11 cellular contexts compared by ENCODE assay signal in the genomic region with DNA sequence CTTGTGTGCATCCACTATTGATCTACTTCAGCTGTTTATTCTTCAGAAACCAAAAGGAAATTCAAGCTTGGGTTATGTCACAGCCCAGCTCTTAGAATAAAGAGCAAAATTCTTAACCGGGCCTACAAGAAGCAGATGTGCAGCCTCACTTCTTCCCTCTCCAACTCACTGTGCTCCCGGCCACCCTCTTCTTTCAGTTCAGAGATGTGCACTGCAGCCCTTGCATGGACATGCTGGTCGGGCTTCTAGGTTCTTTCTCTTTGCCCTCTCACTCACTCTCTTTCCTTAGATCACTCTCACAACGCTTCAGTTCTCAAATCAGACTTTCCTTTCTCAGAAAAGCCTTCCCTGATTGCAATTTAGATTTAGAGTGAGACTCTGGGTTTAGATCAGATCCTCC.
DNase-seq lines count a peak whose midpoint lies in the region; ATAC-seq and TF ChIP-seq lines count a peak whose summit lies in the region.
"Had no signal": no experiment of that assay in that cellular context is flagged by ENCODE, and none has a peak within 500 bp of the region (broad histone marks: within the 10 kb centered on the region; RNA-seq: fewer than 3 reads in every experiment).

No MANE protein-coding gene starts in this region.

- TF ChIP-seq POLR2A in esophagus squamous epithelium (IDR thresholded peaks at IDR 0.05) = no peak

- 0 out of 2 replicates have a peak, but pooled peaks have one; percentile 60 for ATAC-seq in Panc1
- peak; percentile 24 for ATAC-seq in omental fat pad (ENCODE audit: low FRiP score)
- ATAC-seq in HG03378 (IDR thresholded peaks at IDR 0.05; ENCODE audit: unreplicated experiment) = no peak
- ATAC-seq in GM21526 (IDR thresholded peaks at IDR 0.05; ENCODE audit: low FRiP score, unreplicated experiment) = no peak

- H3K36me3 ChIP-seq in Panc1 (ENCODE audit: control insufficient read depth, insufficient read depth, low read length) = no peaks in the 10 kb centered on the region
- H3K36me3 ChIP-seq in esophagus squamous epithelium = no peaks in the 10 kb centered on the region
- H3K36me3 ChIP-seq: SJSA1, upper lobe of left lung had no signal

- CTCF ChIA-PET in Panc1 (lab: Charles Lee) = no interaction called here

- WGBS in esophagus squamous epithelium, 2 donors = 53 to 55% methylated on average over 4 of the region's 4 CpGs

- POLR2A ChIA-PET in Panc1 (lab: Charles Lee) = no interaction called here

- H3K27me3 ChIP-seq in Panc1 (ENCODE audit: control insufficient read depth, insufficient read depth, low read length) (no peaks in the 10 kb centered on the region), dorsolateral prefrontal cortex (no peaks in the 10 kb centered on the region), esophagus squamous epithelium (no peaks in the 10 kb centered on the region)
- H3K27me3 ChIP-seq: SJSA1, upper lobe of left lung had no signal

- no peak overlapping the region for H3K27ac ChIP-seq in Panc1 (ENCODE audit: low read length)
- H3K27ac ChIP-seq in dorsolateral prefrontal cortex = peak overlapping the region in 58 of 59 donors; percentile 21 to 93 (median 80)
- H3K27ac ChIP-seq in esophagus squamous epithelium = peak overlapping the region in 1 of 4 donors; percentile 18
- H3K27ac ChIP-seq: SJSA1 had no signal

- BruUV-seq in Panc1 (replicated peaks; lab: Mats Ljungman, UMichigan) = no TSS peak

- intact Hi-C loops in Panc1 (cut with micrococcal nuclease; ENCODE audit: unreplicated experiment) (no loop called here), dorsolateral prefrontal cortex (cut with DNase I) (loop anchor here in 1 of 2 donors (10.0 kb wide), 1 partner anchor 126 kb away; no protein-coding TSS in a partner anchor), esophagus squamous epithelium (cut with DNase I) (no loop called here)

- H3K4me1 ChIP-seq in Panc1 (ENCODE audit: control insufficient read depth, insufficient read depth, low read length) = no peaks in the 10 kb centered on the region
- no peaks in the 10 kb centered on the region for H3K4me1 ChIP-seq in esophagus squamous epithelium
- H3K4me1 ChIP-seq: SJSA1 had no signal

- TF ChIP-seq CTCF in Panc1 (IDR thresholded peaks at IDR 0.05) = no peak
- TF ChIP-seq CTCF in dorsolateral prefrontal cortex (IDR thresholded peaks at IDR 0.05 in 54 of 56, conservative IDR thresholded peaks at IDR 0.05 in 2 of 56; ENCODE audit: low read depth in 1 of 56, partially characterized antibody in 56 of 56) = no peak
- TF ChIP-seq CTCF in omental fat pad (IDR thresholded peaks at IDR 0.05) = no peak
- TF ChIP-seq CTCF in esophagus squamous epithelium (IDR thresholded peaks at IDR 0.05) = no peak

- no peak overlapping the region for H3K4me3 ChIP-seq in Panc1 (ENCODE audit: low read depth in 2 of 2, low read length in 2 of 2)
- peak overlapping the region in 30 of 59 donors; percentile 3 to 46 (median 24) for H3K4me3 ChIP-seq in dorsolateral prefrontal cortex
- no peak overlapping the region for H3K4me3 ChIP-seq in esophagus squamous epithelium
- H3K4me3 ChIP-seq: SJSA1, upper lobe of left lung had no signal

- in situ Hi-C loops in Panc1 (cut with HindIII; ENCODE audit: low pct_unique_long_range_greater_than_20kb, low sequenced_read_pairs) = no loop called here

- DNase-seq in EL (peak; percentile 39), Panc1 (ENCODE audit: low read depth, low spot score) (no peak), dorsolateral prefrontal cortex (peak in 3 of 10 donors; percentile 22 to 45 (median 32)), omental fat pad (ENCODE audit: low spot score) (no peak), esophagus squamous epithelium (lab: John Stamatoyannopoulos, UW) (no peak), NOMO-1 treated with dmso at 0.1 percent for 144 hours (lab: John Stamatoyannopoulos, UW; ENCODE audit: unreplicated experiment) (no peak)
- DNase-seq: GOT3, upper lobe of left lung had no signal

- H3K9me3 ChIP-seq in Panc1 (ENCODE audit: control insufficient read depth, insufficient read depth, low read depth, low read length) = no peaks in the 10 kb centered on the region
- H3K9me3 ChIP-seq in esophagus squamous epithelium = no peaks in the 10 kb centered on the region
- H3K9me3 ChIP-seq: SJSA1, upper lobe of left lung had no signal

Comparison
In these comparisons a context has a peak if more than half of its experiments do, and no peak if none do; other contexts are left out.
1. ATAC-seq: peak in Panc1 (single experiment) and omental fat pad (single experiment); none in HG03378 (single experiment) and GM21526 (single experiment).
2. H3K4me3 ChIP-seq: peak in dorsolateral prefrontal cortex (30 of 59); none in Panc1 (0 of 2) and esophagus squamous epithelium (0 of 4).